ENCODE assay signal across 1 cellular context in the genomic region with DNA sequence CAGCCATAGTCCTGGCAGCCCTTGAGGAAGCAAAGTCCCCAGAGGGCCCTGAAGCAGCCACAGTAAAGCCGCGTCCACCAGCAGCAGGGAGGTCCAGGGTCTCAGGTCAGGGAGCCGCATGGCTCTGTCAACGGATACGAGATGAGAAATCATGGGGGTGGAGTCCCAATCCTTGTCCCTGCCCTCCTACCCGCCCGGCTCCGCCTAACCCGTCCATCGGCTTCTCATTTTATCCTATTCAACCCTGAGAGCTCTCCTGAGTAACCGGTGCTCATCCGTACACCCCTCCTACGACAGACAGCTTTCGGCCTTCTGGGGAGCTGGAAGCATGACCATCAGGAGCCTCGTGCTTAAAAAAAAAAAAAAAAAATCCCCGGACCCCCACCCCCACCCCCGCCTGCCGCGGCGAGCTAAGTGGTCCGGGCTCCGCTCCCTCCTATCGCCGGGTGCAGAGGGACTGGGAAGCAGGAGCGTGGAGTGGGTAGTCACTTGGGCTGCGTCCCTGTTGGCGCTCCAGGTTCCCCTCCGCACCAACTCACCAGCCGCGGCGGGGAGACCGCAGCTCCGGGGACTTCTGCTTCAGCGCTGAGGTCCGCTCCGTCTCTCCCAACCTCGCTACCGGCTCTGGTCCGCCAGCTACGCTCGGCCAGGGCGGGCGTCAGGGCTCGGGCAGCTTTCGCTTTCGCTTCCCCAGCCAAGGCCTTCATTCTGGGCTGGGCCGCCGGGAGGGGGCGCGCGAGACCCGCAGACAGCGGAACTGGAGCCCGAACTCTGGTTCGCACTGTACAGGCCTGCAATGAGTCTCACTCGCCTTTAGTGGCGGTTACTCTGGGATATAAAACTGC.
TF ChIP-seq lines count a peak whose summit lies in the region.

TAP2 (minus strand) TSS at position 626 of the 845 bp plus-strand sequence; CDS start at position 120, 506 bp downstream.

TF ChIP-seq in HepG2, 621 proteins besides CTCF, POLR2A, EP300 and RAD21 (continued from another document and continues in another):
- TF ChIP-seq, protein P1, sequence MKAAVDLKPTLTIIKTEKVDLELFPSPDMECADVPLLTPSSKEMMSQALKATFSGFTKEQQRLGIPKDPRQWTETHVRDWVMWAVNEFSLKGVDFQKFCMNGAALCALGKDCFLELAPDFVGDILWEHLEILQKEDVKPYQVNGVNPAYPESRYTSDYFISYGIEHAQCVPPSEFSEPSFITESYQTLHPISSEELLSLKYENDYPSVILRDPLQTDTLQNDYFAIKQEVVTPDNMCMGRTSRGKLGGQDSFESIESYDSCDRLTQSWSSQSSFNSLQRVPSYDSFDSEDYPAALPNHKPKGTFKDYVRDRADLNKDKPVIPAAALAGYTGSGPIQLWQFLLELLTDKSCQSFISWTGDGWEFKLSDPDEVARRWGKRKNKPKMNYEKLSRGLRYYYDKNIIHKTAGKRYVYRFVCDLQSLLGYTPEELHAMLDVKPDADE (CRISPR knock-in tag; IDR thresholded peaks at IDR 0.05) = no peak; the same call in 1 of the 2 replicates
- TF ChIP-seq, protein P2, sequence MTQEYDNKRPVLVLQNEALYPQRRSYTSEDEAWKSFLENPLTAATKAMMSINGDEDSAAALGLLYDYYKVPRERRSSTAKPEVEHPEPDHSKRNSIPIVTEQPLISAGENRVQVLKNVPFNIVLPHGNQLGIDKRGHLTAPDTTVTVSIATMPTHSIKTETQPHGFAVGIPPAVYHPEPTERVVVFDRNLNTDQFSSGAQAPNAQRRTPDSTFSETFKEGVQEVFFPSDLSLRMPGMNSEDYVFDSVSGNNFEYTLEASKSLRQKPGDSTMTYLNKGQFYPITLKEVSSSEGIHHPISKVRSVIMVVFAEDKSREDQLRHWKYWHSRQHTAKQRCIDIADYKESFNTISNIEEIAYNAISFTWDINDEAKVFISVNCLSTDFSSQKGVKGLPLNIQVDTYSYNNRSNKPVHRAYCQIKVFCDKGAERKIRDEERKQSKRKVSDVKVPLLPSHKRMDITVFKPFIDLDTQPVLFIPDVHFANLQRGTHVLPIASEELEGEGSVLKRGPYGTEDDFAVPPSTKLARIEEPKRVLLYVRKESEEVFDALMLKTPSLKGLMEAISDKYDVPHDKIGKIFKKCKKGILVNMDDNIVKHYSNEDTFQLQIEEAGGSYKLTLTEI (CRISPR knock-in tag; conservative IDR thresholded peaks at IDR 0.05) = no peak
- no peak for TF ChIP-seq HMGA1 (CRISPR knock-in tag; conservative IDR thresholded peaks at IDR 0.05)
- TF ChIP-seq GTF2F1 (IDR thresholded peaks at IDR 0.05; ENCODE audit: low read length) = no peak
- no peak for TF ChIP-seq PRPF4 (IDR thresholded peaks at IDR 0.05; ENCODE audit: low read depth, low read length, poor library complexity, severe bottlenecking)
- no peak for TF ChIP-seq PAF1 (CRISPR knock-in tag; IDR thresholded peaks at IDR 0.05)
- TF ChIP-seq CCDC6 (CRISPR knock-in tag; IDR thresholded peaks at IDR 0.05) = no peak; the same call in 1 of the 2 replicates
- TF ChIP-seq, protein P3, sequence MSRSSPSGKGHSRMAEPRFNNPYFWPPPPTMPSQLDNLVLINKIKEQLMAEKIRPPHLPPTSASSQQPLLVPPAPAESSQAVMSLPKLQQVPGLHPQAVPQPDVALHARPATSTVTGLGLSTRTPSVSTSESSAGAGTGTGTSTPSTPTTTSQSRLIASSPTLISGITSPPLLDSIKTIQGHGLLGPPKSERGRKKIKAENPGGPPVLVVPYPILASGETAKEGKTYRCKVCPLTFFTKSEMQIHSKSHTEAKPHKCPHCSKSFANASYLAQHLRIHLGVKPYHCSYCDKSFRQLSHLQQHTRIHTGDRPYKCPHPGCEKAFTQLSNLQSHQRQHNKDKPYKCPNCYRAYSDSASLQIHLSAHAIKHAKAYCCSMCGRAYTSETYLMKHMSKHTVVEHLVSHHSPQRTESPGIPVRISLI (CRISPR knock-in tag; IDR thresholded peaks at IDR 0.05; ENCODE audit: borderline replicate concordance) = peak; percentile 44; the same call in 1 of the 2 replicates
- peak; percentile 27 for TF ChIP-seq IKZF4 (CRISPR knock-in tag; IDR thresholded peaks at IDR 0.05; ENCODE audit: borderline replicate concordance, low read depth, not compliant biosample characterization)
- TF ChIP-seq RXRB (CRISPR knock-in tag; IDR thresholded peaks at IDR 0.05; ENCODE audit: borderline replicate concordance) = peak; percentile 65; the same call in 1 of the 2 replicates
- TF ChIP-seq, protein P4, sequence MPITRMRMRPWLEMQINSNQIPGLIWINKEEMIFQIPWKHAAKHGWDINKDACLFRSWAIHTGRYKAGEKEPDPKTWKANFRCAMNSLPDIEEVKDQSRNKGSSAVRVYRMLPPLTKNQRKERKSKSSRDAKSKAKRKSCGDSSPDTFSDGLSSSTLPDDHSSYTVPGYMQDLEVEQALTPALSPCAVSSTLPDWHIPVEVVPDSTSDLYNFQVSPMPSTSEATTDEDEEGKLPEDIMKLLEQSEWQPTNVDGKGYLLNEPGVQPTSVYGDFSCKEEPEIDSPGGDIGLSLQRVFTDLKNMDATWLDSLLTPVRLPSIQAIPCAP (CRISPR knock-in tag; IDR thresholded peaks at IDR 0.05; ENCODE audit: low read depth) = peak; percentile 100
- TF ChIP-seq TFAP4 (IDR thresholded peaks at IDR 0.05; ENCODE audit: borderline replicate concordance, low read depth) = peak; percentile 8; the same call in 1 of the 2 replicates
- no peak for TF ChIP-seq CC2D1A (CRISPR knock-in tag; IDR thresholded peaks at IDR 0.05)
- no peak for TF ChIP-seq REST (IDR thresholded peaks at IDR 0.05; ENCODE audit: borderline replicate concordance in 1 of 2, low read depth in 1 of 2, low read length in 2 of 2)
- TF ChIP-seq TCF12 (IDR thresholded peaks at IDR 0.05) = no peak
- peak; percentile 34; the same call in 1 of the 2 replicates for TF ChIP-seq TCF12 (CRISPR knock-in tag; IDR thresholded peaks at IDR 0.05)
- peak; percentile 96 for TF ChIP-seq KAT7 (CRISPR knock-in tag; IDR thresholded peaks at IDR 0.05; ENCODE audit: borderline replicate concordance)
- TF ChIP-seq, protein P5, sequence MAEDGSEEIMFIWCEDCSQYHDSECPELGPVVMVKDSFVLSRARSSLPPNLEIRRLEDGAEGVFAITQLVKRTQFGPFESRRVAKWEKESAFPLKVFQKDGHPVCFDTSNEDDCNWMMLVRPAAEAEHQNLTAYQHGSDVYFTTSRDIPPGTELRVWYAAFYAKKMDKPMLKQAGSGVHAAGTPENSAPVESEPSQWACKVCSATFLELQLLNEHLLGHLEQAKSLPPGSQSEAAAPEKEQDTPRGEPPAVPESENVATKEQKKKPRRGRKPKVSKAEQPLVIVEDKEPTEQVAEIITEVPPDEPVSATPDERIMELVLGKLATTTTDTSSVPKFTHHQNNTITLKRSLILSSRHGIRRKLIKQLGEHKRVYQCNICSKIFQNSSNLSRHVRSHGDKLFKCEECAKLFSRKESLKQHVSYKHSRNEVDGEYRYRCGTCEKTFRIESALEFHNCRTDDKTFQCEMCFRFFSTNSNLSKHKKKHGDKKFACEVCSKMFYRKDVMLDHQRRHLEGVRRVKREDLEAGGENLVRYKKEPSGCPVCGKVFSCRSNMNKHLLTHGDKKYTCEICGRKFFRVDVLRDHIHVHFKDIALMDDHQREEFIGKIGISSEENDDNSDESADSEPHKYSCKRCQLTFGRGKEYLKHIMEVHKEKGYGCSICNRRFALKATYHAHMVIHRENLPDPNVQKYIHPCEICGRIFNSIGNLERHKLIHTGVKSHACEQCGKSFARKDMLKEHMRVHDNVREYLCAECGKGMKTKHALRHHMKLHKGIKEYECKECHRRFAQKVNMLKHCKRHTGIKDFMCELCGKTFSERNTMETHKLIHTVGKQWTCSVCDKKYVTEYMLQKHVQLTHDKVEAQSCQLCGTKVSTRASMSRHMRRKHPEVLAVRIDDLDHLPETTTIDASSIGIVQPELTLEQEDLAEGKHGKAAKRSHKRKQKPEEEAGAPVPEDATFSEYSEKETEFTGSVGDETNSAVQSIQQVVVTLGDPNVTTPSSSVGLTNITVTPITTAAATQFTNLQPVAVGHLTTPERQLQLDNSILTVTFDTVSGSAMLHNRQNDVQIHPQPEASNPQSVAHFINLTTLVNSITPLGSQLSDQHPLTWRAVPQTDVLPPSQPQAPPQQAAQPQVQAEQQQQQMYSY (CRISPR knock-in tag; IDR thresholded peaks at IDR 0.05) = 0 out of 2 replicates have a peak, but pooled peaks have one; percentile 29
- no peak for TF ChIP-seq SP5 (CRISPR knock-in tag; IDR thresholded peaks at IDR 0.05; ENCODE audit: borderline replicate concordance, low read depth)
- TF ChIP-seq, protein P6, sequence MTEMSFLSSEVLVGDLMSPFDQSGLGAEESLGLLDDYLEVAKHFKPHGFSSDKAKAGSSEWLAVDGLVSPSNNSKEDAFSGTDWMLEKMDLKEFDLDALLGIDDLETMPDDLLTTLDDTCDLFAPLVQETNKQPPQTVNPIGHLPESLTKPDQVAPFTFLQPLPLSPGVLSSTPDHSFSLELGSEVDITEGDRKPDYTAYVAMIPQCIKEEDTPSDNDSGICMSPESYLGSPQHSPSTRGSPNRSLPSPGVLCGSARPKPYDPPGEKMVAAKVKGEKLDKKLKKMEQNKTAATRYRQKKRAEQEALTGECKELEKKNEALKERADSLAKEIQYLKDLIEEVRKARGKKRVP (CRISPR knock-in tag; IDR thresholded peaks at IDR 0.05) = peak in 1 of 2 experiments; percentile 45; a peak in 1 of 4 replicates
- TF ChIP-seq MEIS1 (CRISPR knock-in tag; IDR thresholded peaks at IDR 0.05; ENCODE audit: borderline replicate concordance) = peak; percentile 60; the same call in 1 of the 2 replicates
- peak; percentile 78 for TF ChIP-seq RBFOX2 (IDR thresholded peaks at IDR 0.05; ENCODE audit: low read depth, low read length)
- TF ChIP-seq HMG20A (CRISPR knock-in tag; IDR thresholded peaks at IDR 0.05; ENCODE audit: borderline replicate concordance) = peak; percentile 45; the same call in 1 of the 2 replicates
- TF ChIP-seq ATF2 (CRISPR knock-in tag; IDR thresholded peaks at IDR 0.05) = peak; percentile 77; the same call in 1 of the 2 replicates
- TF ChIP-seq ZNF230 (CRISPR knock-in tag; IDR thresholded peaks at IDR 0.05) = 0 out of 2 replicates have a peak, but pooled peaks have one; percentile 73
- TF ChIP-seq AGO2 (optimal IDR thresholded peaks at IDR 0.05; ENCODE audit: low read depth, low read length) = peak; percentile 22
- no peak for TF ChIP-seq RFX1 (IDR thresholded peaks at IDR 0.05)
- TF ChIP-seq DMAP1 (CRISPR knock-in tag; IDR thresholded peaks at IDR 0.05) = 0 out of 2 replicates have a peak, but pooled peaks have one; percentile 44
- TF ChIP-seq SETDB1 (CRISPR knock-in tag; IDR thresholded peaks at IDR 0.05; ENCODE audit: borderline replicate concordance) = no peak
- no peak for TF ChIP-seq HNRNPH1 (optimal IDR thresholded peaks at IDR 0.05; ENCODE audit: low read depth, low read length)
- no peak for TF ChIP-seq ZNF781 (CRISPR knock-in tag; IDR thresholded peaks at IDR 0.05; ENCODE audit: borderline replicate concordance, not compliant biosample characterization)
- TF ChIP-seq NFKBIZ (CRISPR knock-in tag; IDR thresholded peaks at IDR 0.05) = peak; percentile 90; the same call in 1 of the 2 replicates
- TF ChIP-seq NFYB (CRISPR knock-in tag; IDR thresholded peaks at IDR 0.05) = peak; percentile 16; the same call in 1 of the 2 replicates
- 0 out of 2 replicates have a peak, but pooled peaks have one; percentile 19 for TF ChIP-seq NFE2 (CRISPR knock-in tag; IDR thresholded peaks at IDR 0.05)
- TF ChIP-seq FOXP1 (IDR thresholded peaks at IDR 0.05) = no peak
- TF ChIP-seq FOXP1 (CRISPR knock-in tag; IDR thresholded peaks at IDR 0.05) = no peak
- no peak for TF ChIP-seq PBX3 (CRISPR knock-in tag; IDR thresholded peaks at IDR 0.05; ENCODE audit: borderline replicate concordance)
- TF ChIP-seq SMC3 (IDR thresholded peaks at IDR 0.05; ENCODE audit: low read length) = peak; percentile 71
- TF ChIP-seq ZNF773 (CRISPR knock-in tag; IDR thresholded peaks at IDR 0.05; ENCODE audit: borderline replicate concordance) = peak; percentile 83; the same call in 1 of the 2 replicates
- peak; percentile 91 for TF ChIP-seq ZFY (CRISPR knock-in tag; IDR thresholded peaks at IDR 0.05)
